Comparison of ENCODE assay signal across 5 cellular contexts in genomic region chrX:21956783-21957182, GRCh38.
"Had no signal": no experiment of that assay in that cellular context is flagged by ENCODE, and none has a peak within 500 bp of the region (broad histone marks: within the 10 kb centered on the region; RNA-seq: fewer than 3 reads in every experiment).

No MANE protein-coding gene starts in this region.

- H3K27ac Mint-ChIP-seq: GM23338, IgD-negative memory B cell had no signal

- H3K4me3 Mint-ChIP-seq: GM23338, H9, IgD-negative memory B cell had no signal

- H3K4me3 ChIP-seq: GM23338 had no signal

- ATAC-seq: GM23338, HepG2 had no signal

- H3K9me3 Mint-ChIP-seq: GM23338 had no signal

- H2AFZ ChIP-seq: GM23338 had no signal

- DNase-seq: H9, HCEC 1CT had no signal

- H3K4me2 ChIP-seq: GM23338 had no signal
